Comparison of ENCODE assay signal across 8 cellular contexts in the genomic region with DNA sequence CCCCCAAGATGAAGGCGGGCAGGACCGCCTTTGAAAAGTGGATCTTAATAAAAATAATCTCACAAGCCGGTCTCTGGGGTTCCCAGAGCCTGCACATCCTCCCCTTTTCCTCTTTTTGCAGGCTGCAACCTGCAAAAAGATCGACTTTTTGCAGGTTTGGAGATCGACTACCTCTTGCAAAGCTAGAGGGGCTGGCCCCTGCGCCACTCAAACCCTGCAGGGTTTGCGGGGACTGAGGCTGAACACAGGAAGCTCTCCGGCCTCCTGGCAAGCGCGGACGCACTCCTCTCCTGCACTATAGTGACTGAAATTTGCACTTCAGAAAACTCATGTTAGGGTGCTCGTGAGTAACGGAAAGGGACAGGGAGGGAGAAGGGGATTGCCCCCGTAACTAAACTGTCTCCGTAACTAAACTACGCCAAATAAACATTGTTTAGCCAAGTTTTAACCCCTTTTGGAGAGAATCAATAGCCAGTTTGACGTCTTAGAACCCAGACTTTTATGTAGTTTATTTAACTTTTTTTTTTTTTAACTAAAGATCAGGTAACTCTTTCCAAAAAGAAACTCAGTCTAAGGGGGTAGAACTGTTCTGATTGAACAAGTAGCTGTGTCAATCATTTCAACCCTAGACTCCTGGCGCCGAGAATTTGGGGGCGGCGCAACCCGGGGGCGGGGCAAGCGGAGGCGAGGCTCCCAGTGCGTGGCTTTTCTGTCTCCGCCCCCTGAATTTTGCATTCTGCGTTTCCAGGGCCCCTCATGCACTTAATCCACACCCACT. TPM values are rescaled to one million over a fixed set of nuclear protein-coding genes. Genes with fewer than 3 reads are reported as not detected.
DNase-seq lines count a peak whose midpoint lies in the region; ATAC-seq and TF ChIP-seq lines count a peak whose summit lies in the region.

No MANE protein-coding gene starts in this region.

- no peak for TF ChIP-seq RAD21 in HCT116 (IDR thresholded peaks at IDR 0.05; ENCODE audit: low read depth)

- H3K27me3 Mint-ChIP-seq in memory B cell = peaks cover 39% of the 10 kb centered on the region

- peaks cover 18% of the 10 kb centered on the region for H3K4me1 Mint-ChIP-seq in memory B cell

- peak; percentile 94 for DNase-seq in BE2C
- DNase-seq in HCT116 (ENCODE audit: low read depth, low spot score) = peak; percentile 38
- DNase-seq in NCI-H446 treated with DMSO at 0.1 percent for 48 hours (lab: John Stamatoyannopoulos, UW) = peak; percentile 87
- DNase-seq in activated CD8-positive, alpha-beta memory T cell treated with anti-CD3 and anti-CD28 coated beads for 24 hours = peak; percentile 86
- no peak for DNase-seq in effector memory CD4-positive, alpha-beta T cell
- DNase-seq in memory B cell (ENCODE audit: low spot score in 2 of 2) = no peak
- peak; percentile 45 for DNase-seq in stimulated activated CD8-positive, alpha-beta memory T cell treated with anti-CD3 and anti-CD28 coated beads, Interleukin-12 subunit alpha, Interleukin-12 subunit beta, amount 100 ng/mL, for 4 hours (ENCODE audit: low read depth)

- CTCF ChIA-PET in HCT116 (lab: Charles Lee) = interaction anchor here (1.0 to 2.5 kb wide), 6 partner anchors 10 to 1062 kb away, joined by 3 to 9 read pairs (median 4); no protein-coding TSS in a partner anchor

- H3K9me3 Mint-ChIP-seq in memory B cell = no peaks in the 10 kb centered on the region

- H4K20me1 ChIP-seq in HCT116 (ENCODE audit: insufficient read depth) = no peaks in the 10 kb centered on the region

- peaks cover 45% of the 10 kb centered on the region for H3K4me1 ChIP-seq in BE2C
- H3K4me1 ChIP-seq in HCT116 (ENCODE audit: control insufficient read depth in 1 of 2, insufficient read depth in 2 of 2, low read length in 2 of 2) = peaks cover 20 to 57% of the 10 kb centered on the region in 2 experiments
- peaks cover 31% of the 10 kb centered on the region for H3K4me1 ChIP-seq in effector memory CD4-positive, alpha-beta T cell (ENCODE audit: control insufficient read depth, insufficient read depth, low read length, poor library complexity, severe bottlenecking)

- H3K4me3 ChIP-seq in BE2C (ENCODE audit: low read depth, low read length) (peak overlapping the region; percentile 71), HCT116 (replicated peaks in 1 of 2; ENCODE audit: low read depth in 1 of 2, low read length in 2 of 2) (peak overlapping the region; percentile 62 to 74)
- peak overlapping the region; percentile 48 for H3K4me3 ChIP-seq in effector memory CD4-positive, alpha-beta T cell (ENCODE audit: insufficient read depth, low read depth, low read length, poor library complexity, severe bottlenecking)

- BruUV-seq in HCT116 (replicated peaks; lab: Mats Ljungman, UMichigan) = no TSS peak

- H3K27me3 ChIP-seq in BE2C (no peaks in the 10 kb centered on the region), HCT116 (ENCODE audit: insufficient read depth, low read length) (0 out of 2 replicates have a peak, but pooled peaks cover 6% of the 10 kb centered on the region)
- H3K27me3 ChIP-seq in effector memory CD4-positive, alpha-beta T cell (replicated peaks; ENCODE audit: control insufficient read depth, insufficient read depth, low read length, poor library complexity, severe bottlenecking) = peaks cover 35% of the 10 kb centered on the region

- peak overlapping the region; percentile 47 for H3K9ac ChIP-seq in HCT116 (ENCODE audit: low read length)

- intact Hi-C loops in HCT116 (cut with micrococcal nuclease) = no loop called here

- H3K36me3 ChIP-seq in BE2C (no peaks in the 10 kb centered on the region), HCT116 (ENCODE audit: control insufficient read depth in 1 of 2, insufficient read depth in 2 of 2, low read length in 2 of 2) (no peaks in the 10 kb centered on the region)
- no peaks in the 10 kb centered on the region for H3K36me3 ChIP-seq in effector memory CD4-positive, alpha-beta T cell (ENCODE audit: control insufficient read depth, insufficient read depth, low read length)

- no peaks in the 10 kb centered on the region for H3K79me2 ChIP-seq in HCT116 (ENCODE audit: insufficient read depth, low read length)

- no peaks in the 10 kb centered on the region for H3K9me3 ChIP-seq in BE2C
- H3K9me3 ChIP-seq in HCT116 (ENCODE audit: control insufficient read depth in 1 of 2, insufficient read depth in 1 of 2, low read depth in 1 of 2, low read length in 2 of 2) = no peaks in the 10 kb centered on the region
- no peaks in the 10 kb centered on the region for H3K9me3 ChIP-seq in effector memory CD4-positive, alpha-beta T cell (ENCODE audit: control insufficient read depth, low read length)

- TF ChIP-seq CTCF in BE2C (IDR thresholded peaks at IDR 0.05; ENCODE audit: low read depth, low read length) (no peak), HCT116 (IDR thresholded peaks at IDR 0.05 in 2 of 3, conservative IDR thresholded peaks at IDR 0.05 in 1 of 3; ENCODE audit: borderline replicate concordance in 1 of 3, insufficient read depth in 1 of 3, low read depth in 2 of 3, low read length in 2 of 3) (no peak)

- H3K36me3 Mint-ChIP-seq in memory B cell = no peaks in the 10 kb centered on the region

- H2AFZ ChIP-seq in HCT116 (ENCODE audit: low read depth, low read length, poor library complexity, severe bottlenecking) = peak overlapping the region; percentile 99

- no peaks in the 10 kb centered on the region for H3K9me2 ChIP-seq in HCT116 (ENCODE audit: insufficient read depth)

- H3K27ac Mint-ChIP-seq in memory B cell = no peak overlapping the region

- POLR2A ChIA-PET in HCT116 (lab: Charles Lee) = no interaction called here

- H3K4me3 Mint-ChIP-seq in memory B cell = peak overlapping the region; percentile 74

- no peak for TF ChIP-seq POLR2A in HCT116 (IDR thresholded peaks at IDR 0.05; ENCODE audit: borderline replicate concordance, extremely low read depth, insufficient read depth, insufficient read length)

- peak overlapping the region; percentile 100 for H3K4me2 ChIP-seq in HCT116 (ENCODE audit: low read length)

- ATAC-seq in HCT116 = peak; percentile 76
- peak; percentile 50 for ATAC-seq in memory B cell (ENCODE audit: low read depth)
- ATAC-seq in GM18517 (IDR thresholded peaks at IDR 0.05; ENCODE audit: unreplicated experiment) = no peak

- RAD21 ChIA-PET in HCT116 (lab: Charles Lee; ENCODE audit: low non-redundant PET in 1 of 2, low total read pairs in 2 of 2, uncharacterized antibody in 2 of 2, unreplicated experiment in 2 of 2) = interaction anchor here in 1 of 2 experiments (0.7 kb wide), 1 partner anchor 54 kb away, joined by 3 read pairs; no protein-coding TSS in a partner anchor

- H3K27ac ChIP-seq in HCT116 (ENCODE audit: low read depth, low read length) = no peak overlapping the region
- no peak overlapping the region for H3K27ac ChIP-seq in effector memory CD4-positive, alpha-beta T cell (ENCODE audit: insufficient read depth, low read length, poor library complexity, severe bottlenecking)

TF ChIP-seq in HCT116, 20 proteins besides CTCF, POLR2A, EP300 and RAD21:
- TF ChIP-seq CEBPB (IDR thresholded peaks at IDR 0.05; ENCODE audit: low read depth) (no peak), POLR2AphosphoS5 (IDR thresholded peaks at IDR 0.05; ENCODE audit: low read depth, low read length) (no peak), ZFX (IDR thresholded peaks at IDR 0.05) (no peak), SIN3A (IDR thresholded peaks at IDR 0.05; ENCODE audit: low read depth) (0 out of 2 replicates have a peak, but pooled peaks have one; percentile 35), FOSL1 (IDR thresholded peaks at IDR 0.05; ENCODE audit: low read depth) (0 out of 2 replicates have a peak, but pooled peaks have one; percentile 4), EGR1 (IDR thresholded peaks at IDR 0.05; ENCODE audit: low read depth) (peak; percentile 64), JUND (IDR thresholded peaks at IDR 0.05) (no peak)
- TF ChIP-seq, protein P1, sequence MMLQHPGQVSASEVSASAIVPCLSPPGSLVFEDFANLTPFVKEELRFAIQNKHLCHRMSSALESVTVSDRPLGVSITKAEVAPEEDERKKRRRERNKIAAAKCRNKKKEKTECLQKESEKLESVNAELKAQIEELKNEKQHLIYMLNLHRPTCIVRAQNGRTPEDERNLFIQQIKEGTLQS (IDR thresholded peaks at IDR 0.05) = no peak

RNA-seq across cellular contexts. Expression of a gene that starts 2.5 kb away (rescaled TPM):
- polyA plus RNA-seq in BE2C (2012; ENCODE audit: insufficient read depth, insufficient read length, low read depth) = 34.8 TPM
- total RNA-seq in HCT116 (2021; ENCODE audit: unreplicated experiment) = 3.9 TPM
- polyA plus RNA-seq in HCT116 (2012) = 0.01 TPM in 2 replicates

RNA-seq across cellular contexts. Expression of a gene that starts 59.6 kb away (rescaled TPM):
- 1,157 TPM for polyA plus RNA-seq in BE2C (2012; ENCODE audit: insufficient read depth, insufficient read length, low read depth)
- 143 TPM for total RNA-seq in HCT116 (2021; ENCODE audit: unreplicated experiment)
- 167 and 179 TPM in 2 replicates for polyA plus RNA-seq in HCT116 (2012)

Comparison
In these comparisons a context has a peak if more than half of its experiments do, and no peak if none do; other contexts are left out.
1. DNase-seq: peak in BE2C (single experiment), HCT116 (single experiment), NCI-H446 treated with DMSO at 0.1 percent for 48 hours (single experiment), activated CD8-positive, alpha-beta memory T cell treated with anti-CD3 and anti-CD28 coated beads for 24 hours (single experiment) and stimulated activated CD8-positive, alpha-beta memory T cell treated with anti-CD3 and anti-CD28 coated beads, Interleukin-12 subunit alpha, Interleukin-12 subunit beta, amount 100 ng/mL, for 4 hours (single experiment); none in effector memory CD4-positive, alpha-beta T cell (0 of 3) and memory B cell (0 of 2).
2. Peak in every context shown above with its lines, with median percentiles within 50 percentile points of each other: H3K4me3 ChIP-seq.